1 cellular context compared by ENCODE assay signal in the genomic region with DNA sequence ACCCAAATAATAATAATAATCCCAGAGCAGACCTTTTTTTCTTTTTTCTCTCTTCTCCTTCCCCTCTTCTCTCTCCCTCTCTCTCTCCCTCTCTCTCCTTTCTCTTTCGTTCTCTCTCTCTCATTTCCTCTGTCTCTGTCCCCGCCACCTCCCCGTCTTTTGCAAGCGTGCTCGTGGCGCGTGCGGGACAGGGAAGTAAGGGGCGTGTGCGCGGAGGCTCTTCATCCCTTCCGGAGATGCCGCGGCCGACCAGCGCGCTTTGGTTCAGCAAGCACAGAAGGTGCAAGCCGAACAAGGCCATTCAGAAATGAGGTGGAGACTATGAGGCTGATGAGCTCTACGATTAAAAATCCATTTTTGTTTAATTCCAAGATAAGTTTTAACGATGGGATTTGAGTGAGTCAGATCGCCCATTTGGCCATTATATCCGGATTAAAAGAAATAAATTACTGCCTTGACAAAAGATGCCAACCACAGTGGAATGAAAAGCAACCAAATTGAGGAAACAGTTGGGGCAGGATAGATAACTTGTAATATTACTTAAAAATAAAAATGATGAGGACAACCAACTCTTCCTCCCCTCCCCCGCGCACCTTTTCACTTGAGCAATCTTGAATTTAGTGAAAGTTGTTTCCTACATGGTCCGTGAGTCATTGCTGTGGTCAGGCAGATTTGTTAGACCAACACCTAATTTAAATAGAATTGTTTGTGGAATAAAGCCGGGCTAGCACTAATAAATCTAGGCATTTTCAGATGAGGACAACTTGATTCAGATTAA.
TF ChIP-seq lines count a peak whose summit lies in the region.

No MANE protein-coding gene starts in this region.

TF ChIP-seq in A549, 52 proteins besides CTCF, POLR2A, EP300 and RAD21 (continued from another document):
- peak; percentile 86; the same call in 1 of the 2 replicates for TF ChIP-seq FOSB (CRISPR knock-in tag; IDR thresholded peaks at IDR 0.05)
- TF ChIP-seq, protein P1, sequence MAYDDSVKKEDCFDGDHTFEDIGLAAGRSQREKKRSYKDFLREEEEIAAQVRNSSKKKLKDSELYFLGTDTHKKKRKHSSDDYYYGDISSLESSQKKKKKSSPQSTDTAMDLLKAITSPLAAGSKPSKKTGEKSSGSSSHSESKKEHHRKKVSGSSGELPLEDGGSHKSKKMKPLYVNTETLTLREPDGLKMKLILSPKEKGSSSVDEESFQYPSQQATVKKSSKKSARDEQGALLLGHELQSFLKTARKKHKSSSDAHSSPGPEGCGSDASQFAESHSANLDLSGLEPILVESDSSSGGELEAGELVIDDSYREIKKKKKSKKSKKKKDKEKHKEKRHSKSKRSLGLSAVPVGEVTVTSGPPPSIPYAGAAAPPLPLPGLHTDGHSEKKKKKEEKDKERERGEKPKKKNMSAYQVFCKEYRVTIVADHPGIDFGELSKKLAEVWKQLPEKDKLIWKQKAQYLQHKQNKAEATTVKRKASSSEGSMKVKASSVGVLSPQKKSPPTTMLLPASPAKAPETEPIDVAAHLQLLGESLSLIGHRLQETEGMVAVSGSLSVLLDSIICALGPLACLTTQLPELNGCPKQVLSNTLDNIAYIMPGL (CRISPR knock-in tag; IDR thresholded peaks at IDR 0.05; ENCODE audit: borderline replicate concordance): no peak
- peak; percentile 86 for TF ChIP-seq BHLHE40 (IDR thresholded peaks at IDR 0.05; ENCODE audit: low read depth, low read length)
- TF ChIP-seq HOXB13 (CRISPR knock-in tag; IDR thresholded peaks at IDR 0.05; ENCODE audit: low read depth): peak; percentile 54
- TF ChIP-seq RFX5 (IDR thresholded peaks at IDR 0.05): no peak
- TF ChIP-seq ZC3H11A (IDR thresholded peaks at IDR 0.05): no peak
- TF ChIP-seq MAZ (IDR thresholded peaks at IDR 0.05; ENCODE audit: borderline replicate concordance, low read depth, low read length): no peak
- no peak for TF ChIP-seq HDAC2 (IDR thresholded peaks at IDR 0.05)
- TF ChIP-seq, protein P2, sequence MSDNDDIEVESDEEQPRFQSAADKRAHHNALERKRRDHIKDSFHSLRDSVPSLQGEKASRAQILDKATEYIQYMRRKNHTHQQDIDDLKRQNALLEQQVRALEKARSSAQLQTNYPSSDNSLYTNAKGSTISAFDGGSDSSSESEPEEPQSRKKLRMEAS (IDR thresholded peaks at IDR 0.05): peak; percentile 91
- TF ChIP-seq NFE2L2 (conservative IDR thresholded peaks at IDR 0.05; ENCODE audit: low read length): no peak
- TF ChIP-seq CHD2 (IDR thresholded peaks at IDR 0.05; ENCODE audit: low read length, partially characterized antibody): no peak
- TF ChIP-seq ZFP36 (IDR thresholded peaks at IDR 0.05; ENCODE audit: borderline replicate concordance, partially characterized antibody): no peak
- TF ChIP-seq, protein P3, sequence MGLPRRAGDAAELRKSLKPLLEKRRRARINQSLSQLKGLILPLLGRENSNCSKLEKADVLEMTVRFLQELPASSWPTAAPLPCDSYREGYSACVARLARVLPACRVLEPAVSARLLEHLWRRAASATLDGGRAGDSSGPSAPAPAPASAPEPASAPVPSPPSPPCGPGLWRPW (IDR thresholded peaks at IDR 0.05): no peak
- TF ChIP-seq NR3C1 (IDR thresholded peaks at IDR 0.05): no peak
- no peak for TF ChIP-seq CHD4 (IDR thresholded peaks at IDR 0.05; ENCODE audit: borderline replicate concordance)
- TF ChIP-seq TP53 (CRISPR knock-in tag; IDR thresholded peaks at IDR 0.05): no peak; the same call in 1 of the 2 replicates
- TF ChIP-seq, protein P4, sequence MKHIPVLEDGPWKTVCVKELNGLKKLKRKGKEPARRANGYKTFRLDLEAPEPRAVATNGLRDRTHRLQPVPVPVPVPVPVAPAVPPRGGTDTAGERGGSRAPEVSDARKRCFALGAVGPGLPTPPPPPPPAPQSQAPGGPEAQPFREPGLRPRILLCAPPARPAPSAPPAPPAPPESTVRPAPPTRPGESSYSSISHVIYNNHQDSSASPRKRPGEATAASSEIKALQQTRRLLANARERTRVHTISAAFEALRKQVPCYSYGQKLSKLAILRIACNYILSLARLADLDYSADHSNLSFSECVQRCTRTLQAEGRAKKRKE (CRISPR knock-in tag; IDR thresholded peaks at IDR 0.05; ENCODE audit: low read depth): 0 out of 2 replicates have a peak, but pooled peaks have one; percentile 54
- no peak for TF ChIP-seq RNF2 (IDR thresholded peaks at IDR 0.05; ENCODE audit: borderline replicate concordance, low read depth)
- no peak for TF ChIP-seq KDM1A (IDR thresholded peaks at IDR 0.05; ENCODE audit: low read depth)
- TF ChIP-seq SMC3 (IDR thresholded peaks at IDR 0.05): no peak
- TF ChIP-seq JUNB (IDR thresholded peaks at IDR 0.05): peak; percentile 73
- 0 out of 2 replicates have a peak, but pooled peaks have one; percentile 15 for TF ChIP-seq HOXA7 (CRISPR knock-in tag; IDR thresholded peaks at IDR 0.05)
- TF ChIP-seq, protein P5, sequence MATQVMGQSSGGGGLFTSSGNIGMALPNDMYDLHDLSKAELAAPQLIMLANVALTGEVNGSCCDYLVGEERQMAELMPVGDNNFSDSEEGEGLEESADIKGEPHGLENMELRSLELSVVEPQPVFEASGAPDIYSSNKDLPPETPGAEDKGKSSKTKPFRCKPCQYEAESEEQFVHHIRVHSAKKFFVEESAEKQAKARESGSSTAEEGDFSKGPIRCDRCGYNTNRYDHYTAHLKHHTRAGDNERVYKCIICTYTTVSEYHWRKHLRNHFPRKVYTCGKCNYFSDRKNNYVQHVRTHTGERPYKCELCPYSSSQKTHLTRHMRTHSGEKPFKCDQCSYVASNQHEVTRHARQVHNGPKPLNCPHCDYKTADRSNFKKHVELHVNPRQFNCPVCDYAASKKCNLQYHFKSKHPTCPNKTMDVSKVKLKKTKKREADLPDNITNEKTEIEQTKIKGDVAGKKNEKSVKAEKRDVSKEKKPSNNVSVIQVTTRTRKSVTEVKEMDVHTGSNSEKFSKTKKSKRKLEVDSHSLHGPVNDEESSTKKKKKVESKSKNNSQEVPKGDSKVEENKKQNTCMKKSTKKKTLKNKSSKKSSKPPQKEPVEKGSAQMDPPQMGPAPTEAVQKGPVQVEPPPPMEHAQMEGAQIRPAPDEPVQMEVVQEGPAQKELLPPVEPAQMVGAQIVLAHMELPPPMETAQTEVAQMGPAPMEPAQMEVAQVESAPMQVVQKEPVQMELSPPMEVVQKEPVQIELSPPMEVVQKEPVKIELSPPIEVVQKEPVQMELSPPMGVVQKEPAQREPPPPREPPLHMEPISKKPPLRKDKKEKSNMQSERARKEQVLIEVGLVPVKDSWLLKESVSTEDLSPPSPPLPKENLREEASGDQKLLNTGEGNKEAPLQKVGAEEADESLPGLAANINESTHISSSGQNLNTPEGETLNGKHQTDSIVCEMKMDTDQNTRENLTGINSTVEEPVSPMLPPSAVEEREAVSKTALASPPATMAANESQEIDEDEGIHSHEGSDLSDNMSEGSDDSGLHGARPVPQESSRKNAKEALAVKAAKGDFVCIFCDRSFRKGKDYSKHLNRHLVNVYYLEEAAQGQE (IDR thresholded peaks at IDR 0.05): no peak
- no peak; the same call in 1 of the 2 replicates for TF ChIP-seq HOXB5 (CRISPR knock-in tag; IDR thresholded peaks at IDR 0.05)
- TF ChIP-seq PHF8 (IDR thresholded peaks at IDR 0.05; ENCODE audit: borderline replicate concordance, low read depth): peak; percentile 22; the same call in 1 of the 2 replicates
- no peak for TF ChIP-seq ZSCAN20 (CRISPR knock-in tag; IDR thresholded peaks at IDR 0.05)
- peak; percentile 6 to 60; a peak in 4 of 5 replicates for TF ChIP-seq JUN (IDR thresholded peaks at IDR 0.05)
- no peak for TF ChIP-seq CBX8 (IDR thresholded peaks at IDR 0.05)
- TF ChIP-seq, protein P6, sequence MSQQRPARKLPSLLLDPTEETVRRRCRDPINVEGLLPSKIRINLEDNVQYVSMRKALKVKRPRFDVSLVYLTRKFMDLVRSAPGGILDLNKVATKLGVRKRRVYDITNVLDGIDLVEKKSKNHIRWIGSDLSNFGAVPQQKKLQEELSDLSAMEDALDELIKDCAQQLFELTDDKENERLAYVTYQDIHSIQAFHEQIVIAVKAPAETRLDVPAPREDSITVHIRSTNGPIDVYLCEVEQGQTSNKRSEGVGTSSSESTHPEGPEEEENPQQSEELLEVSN (IDR thresholded peaks at IDR 0.05; ENCODE audit: borderline replicate concordance, low read depth): peak; percentile 10; the same call in 1 of the 2 replicates
- peak; percentile 72; the same call in 1 of the 2 replicates for TF ChIP-seq GATA3 (IDR thresholded peaks at IDR 0.05; ENCODE audit: borderline replicate concordance)
TF ChIP-seq in A549: peak in this region for 19.
